ENCODE assay signal across 1 cellular context in the genomic region with DNA sequence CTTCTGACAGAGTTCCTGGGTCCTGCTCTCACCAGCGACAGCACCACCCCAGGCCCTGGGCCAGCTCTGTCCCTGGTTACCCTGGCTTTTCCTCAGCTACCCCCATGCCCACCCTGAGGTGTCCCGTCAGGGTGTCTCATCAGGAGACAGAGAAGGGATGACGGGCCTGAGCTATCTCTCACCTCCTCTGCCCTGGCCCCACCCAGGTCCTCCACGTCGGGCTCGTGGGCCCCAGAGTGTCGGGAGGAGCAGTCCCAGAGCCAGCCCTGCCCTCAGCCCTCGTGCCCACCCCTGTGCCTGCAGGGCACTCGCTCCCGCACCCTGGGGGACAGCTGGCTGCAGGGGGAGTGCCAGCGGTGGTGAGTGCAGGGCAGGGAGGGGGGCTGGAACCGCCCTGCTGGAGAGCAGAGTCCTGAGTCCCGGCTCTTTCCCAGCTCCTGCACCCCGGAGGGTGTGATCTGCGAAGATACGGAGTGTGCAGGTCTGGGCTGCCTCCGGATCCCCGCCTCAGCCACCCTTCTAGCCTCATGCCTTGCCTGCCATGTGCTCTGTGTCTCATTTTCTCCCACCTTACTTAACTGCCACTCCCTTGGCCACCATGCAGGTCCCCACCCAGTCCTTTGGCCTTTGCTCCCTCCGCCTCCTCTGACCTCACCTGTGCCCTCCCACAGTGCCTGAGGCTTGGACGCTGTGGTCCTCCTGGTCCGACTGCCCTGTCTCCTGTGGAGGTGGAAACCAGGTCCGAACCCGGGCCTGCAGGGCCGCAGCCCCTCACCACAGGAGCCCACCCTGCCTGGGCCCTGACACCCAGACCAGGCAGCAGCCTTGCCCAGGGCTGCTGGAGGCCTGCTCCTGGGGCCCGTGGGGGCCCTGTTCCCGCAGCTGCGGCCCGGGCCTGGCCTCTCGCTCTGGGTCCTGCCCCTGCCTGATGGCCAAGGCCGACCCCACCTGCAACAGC.
TF ChIP-seq lines count a peak whose summit lies in the region.

No MANE protein-coding gene starts in this region.

TF ChIP-seq in HepG2, 621 proteins besides CTCF, POLR2A, EP300 and RAD21:
- peak; percentile 53 for TF ChIP-seq IKZF4 (CRISPR knock-in tag; IDR thresholded peaks at IDR 0.05; ENCODE audit: borderline replicate concordance, low read depth, not compliant biosample characterization)
- 0 out of 2 replicates have a peak, but pooled peaks have one; percentile 12 for TF ChIP-seq THAP11 (CRISPR knock-in tag; IDR thresholded peaks at IDR 0.05)
- TF ChIP-seq ZNF30 (CRISPR knock-in tag; IDR thresholded peaks at IDR 0.05): no peak
- TF ChIP-seq, protein P1, sequence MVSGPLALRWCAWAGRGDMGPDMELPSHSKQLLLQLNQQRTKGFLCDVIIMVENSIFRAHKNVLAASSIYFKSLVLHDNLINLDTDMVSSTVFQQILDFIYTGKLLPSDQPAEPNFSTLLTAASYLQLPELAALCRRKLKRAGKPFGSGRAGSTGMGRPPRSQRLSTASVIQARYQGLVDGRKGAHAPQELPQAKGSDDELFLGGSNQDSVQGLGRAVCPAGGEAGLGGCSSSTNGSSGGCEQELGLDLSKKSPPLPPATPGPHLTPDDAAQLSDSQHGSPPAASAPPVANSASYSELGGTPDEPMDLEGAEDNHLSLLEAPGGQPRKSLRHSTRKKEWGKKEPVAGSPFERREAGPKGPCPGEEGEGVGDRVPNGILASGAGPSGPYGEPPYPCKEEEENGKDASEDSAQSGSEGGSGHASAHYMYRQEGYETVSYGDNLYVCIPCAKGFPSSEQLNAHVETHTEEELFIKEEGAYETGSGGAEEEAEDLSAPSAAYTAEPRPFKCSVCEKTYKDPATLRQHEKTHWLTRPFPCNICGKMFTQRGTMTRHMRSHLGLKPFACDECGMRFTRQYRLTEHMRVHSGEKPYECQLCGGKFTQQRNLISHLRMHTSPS (CRISPR knock-in tag; IDR thresholded peaks at IDR 0.05; ENCODE audit: low read depth): peak; percentile 47; the same call in 1 of the 2 replicates
- TF ChIP-seq DMAP1 (CRISPR knock-in tag; IDR thresholded peaks at IDR 0.05): 0 out of 2 replicates have a peak, but pooled peaks have one; percentile 14
- no peak for TF ChIP-seq SMYD3 (CRISPR knock-in tag; IDR thresholded peaks at IDR 0.05)
- TF ChIP-seq SAP130 (CRISPR knock-in tag; IDR thresholded peaks at IDR 0.05; ENCODE audit: low read depth): 0 out of 2 replicates have a peak, but pooled peaks have one; percentile 11
- peak; percentile 75 for TF ChIP-seq HNRNPL (IDR thresholded peaks at IDR 0.05; ENCODE audit: low read depth, low read length)
- peak; percentile 54; the same call in 1 of the 2 replicates for TF ChIP-seq SPEN (CRISPR knock-in tag; IDR thresholded peaks at IDR 0.05; ENCODE audit: low read depth)
- TF ChIP-seq, protein P2, sequence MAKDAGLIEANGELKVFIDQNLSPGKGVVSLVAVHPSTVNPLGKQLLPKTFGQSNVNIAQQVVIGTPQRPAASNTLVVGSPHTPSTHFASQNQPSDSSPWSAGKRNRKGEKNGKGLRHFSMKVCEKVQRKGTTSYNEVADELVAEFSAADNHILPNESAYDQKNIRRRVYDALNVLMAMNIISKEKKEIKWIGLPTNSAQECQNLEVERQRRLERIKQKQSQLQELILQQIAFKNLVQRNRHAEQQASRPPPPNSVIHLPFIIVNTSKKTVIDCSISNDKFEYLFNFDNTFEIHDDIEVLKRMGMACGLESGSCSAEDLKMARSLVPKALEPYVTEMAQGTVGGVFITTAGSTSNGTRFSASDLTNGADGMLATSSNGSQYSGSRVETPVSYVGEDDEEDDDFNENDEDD (CRISPR knock-in tag; IDR thresholded peaks at IDR 0.05; ENCODE audit: borderline replicate concordance): peak; percentile 65; the same call in 1 of the 2 replicates
- TF ChIP-seq LCORL (IDR thresholded peaks at IDR 0.05): no peak
- 0 out of 2 replicates have a peak, but pooled peaks have one; percentile 8 for TF ChIP-seq LCORL (CRISPR knock-in tag; IDR thresholded peaks at IDR 0.05)
- 0 out of 2 replicates have a peak, but pooled peaks have one; percentile 25 for TF ChIP-seq ZNF33B (CRISPR knock-in tag; IDR thresholded peaks at IDR 0.05)
- TF ChIP-seq, protein P3, sequence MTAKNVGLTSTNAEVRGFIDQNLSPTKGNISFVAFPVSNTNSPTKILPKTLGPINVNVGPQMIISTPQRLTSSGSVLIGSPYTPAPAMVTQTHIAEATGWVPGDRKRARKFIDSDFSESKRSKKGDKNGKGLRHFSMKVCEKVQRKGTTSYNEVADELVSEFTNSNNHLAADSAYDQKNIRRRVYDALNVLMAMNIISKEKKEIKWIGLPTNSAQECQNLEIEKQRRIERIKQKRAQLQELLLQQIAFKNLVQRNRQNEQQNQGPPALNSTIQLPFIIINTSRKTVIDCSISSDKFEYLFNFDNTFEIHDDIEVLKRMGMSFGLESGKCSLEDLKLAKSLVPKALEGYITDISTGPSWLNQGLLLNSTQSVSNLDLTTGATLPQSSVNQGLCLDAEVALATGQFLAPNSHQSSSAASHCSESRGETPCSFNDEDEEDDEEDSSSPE (CRISPR knock-in tag; IDR thresholded peaks at IDR 0.05): no peak
- peak; percentile 38; the same call in 1 of the 2 replicates for TF ChIP-seq MTA1 (CRISPR knock-in tag; IDR thresholded peaks at IDR 0.05; ENCODE audit: borderline replicate concordance)
- no peak for TF ChIP-seq ZNF317 (CRISPR knock-in tag; IDR thresholded peaks at IDR 0.05)
- no peak for TF ChIP-seq ZNF136 (CRISPR knock-in tag; IDR thresholded peaks at IDR 0.05; ENCODE audit: low read depth)
- TF ChIP-seq CCDC6 (CRISPR knock-in tag; IDR thresholded peaks at IDR 0.05): 0 out of 2 replicates have a peak, but pooled peaks have one; percentile 13
- no peak for TF ChIP-seq ZNF460 (CRISPR knock-in tag; IDR thresholded peaks at IDR 0.05; ENCODE audit: borderline replicate concordance)
- no peak for TF ChIP-seq PHF21A (CRISPR knock-in tag; IDR thresholded peaks at IDR 0.05)
- peak; percentile 92 for TF ChIP-seq ZFX (CRISPR knock-in tag; IDR thresholded peaks at IDR 0.05; ENCODE audit: low read depth)
- TF ChIP-seq, protein P4, sequence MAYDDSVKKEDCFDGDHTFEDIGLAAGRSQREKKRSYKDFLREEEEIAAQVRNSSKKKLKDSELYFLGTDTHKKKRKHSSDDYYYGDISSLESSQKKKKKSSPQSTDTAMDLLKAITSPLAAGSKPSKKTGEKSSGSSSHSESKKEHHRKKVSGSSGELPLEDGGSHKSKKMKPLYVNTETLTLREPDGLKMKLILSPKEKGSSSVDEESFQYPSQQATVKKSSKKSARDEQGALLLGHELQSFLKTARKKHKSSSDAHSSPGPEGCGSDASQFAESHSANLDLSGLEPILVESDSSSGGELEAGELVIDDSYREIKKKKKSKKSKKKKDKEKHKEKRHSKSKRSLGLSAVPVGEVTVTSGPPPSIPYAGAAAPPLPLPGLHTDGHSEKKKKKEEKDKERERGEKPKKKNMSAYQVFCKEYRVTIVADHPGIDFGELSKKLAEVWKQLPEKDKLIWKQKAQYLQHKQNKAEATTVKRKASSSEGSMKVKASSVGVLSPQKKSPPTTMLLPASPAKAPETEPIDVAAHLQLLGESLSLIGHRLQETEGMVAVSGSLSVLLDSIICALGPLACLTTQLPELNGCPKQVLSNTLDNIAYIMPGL (CRISPR knock-in tag; IDR thresholded peaks at IDR 0.05; ENCODE audit: borderline replicate concordance in 1 of 2, low read depth in 1 of 2): 0 out of 4 replicates have a peak, but pooled peaks of 1 of the 2 experiments have one; percentile 26
- TF ChIP-seq ZNF274 (CRISPR knock-in tag; IDR thresholded peaks at IDR 0.05): 0 out of 2 replicates have a peak, but pooled peaks have one; percentile 49
- TF ChIP-seq, protein P5, sequence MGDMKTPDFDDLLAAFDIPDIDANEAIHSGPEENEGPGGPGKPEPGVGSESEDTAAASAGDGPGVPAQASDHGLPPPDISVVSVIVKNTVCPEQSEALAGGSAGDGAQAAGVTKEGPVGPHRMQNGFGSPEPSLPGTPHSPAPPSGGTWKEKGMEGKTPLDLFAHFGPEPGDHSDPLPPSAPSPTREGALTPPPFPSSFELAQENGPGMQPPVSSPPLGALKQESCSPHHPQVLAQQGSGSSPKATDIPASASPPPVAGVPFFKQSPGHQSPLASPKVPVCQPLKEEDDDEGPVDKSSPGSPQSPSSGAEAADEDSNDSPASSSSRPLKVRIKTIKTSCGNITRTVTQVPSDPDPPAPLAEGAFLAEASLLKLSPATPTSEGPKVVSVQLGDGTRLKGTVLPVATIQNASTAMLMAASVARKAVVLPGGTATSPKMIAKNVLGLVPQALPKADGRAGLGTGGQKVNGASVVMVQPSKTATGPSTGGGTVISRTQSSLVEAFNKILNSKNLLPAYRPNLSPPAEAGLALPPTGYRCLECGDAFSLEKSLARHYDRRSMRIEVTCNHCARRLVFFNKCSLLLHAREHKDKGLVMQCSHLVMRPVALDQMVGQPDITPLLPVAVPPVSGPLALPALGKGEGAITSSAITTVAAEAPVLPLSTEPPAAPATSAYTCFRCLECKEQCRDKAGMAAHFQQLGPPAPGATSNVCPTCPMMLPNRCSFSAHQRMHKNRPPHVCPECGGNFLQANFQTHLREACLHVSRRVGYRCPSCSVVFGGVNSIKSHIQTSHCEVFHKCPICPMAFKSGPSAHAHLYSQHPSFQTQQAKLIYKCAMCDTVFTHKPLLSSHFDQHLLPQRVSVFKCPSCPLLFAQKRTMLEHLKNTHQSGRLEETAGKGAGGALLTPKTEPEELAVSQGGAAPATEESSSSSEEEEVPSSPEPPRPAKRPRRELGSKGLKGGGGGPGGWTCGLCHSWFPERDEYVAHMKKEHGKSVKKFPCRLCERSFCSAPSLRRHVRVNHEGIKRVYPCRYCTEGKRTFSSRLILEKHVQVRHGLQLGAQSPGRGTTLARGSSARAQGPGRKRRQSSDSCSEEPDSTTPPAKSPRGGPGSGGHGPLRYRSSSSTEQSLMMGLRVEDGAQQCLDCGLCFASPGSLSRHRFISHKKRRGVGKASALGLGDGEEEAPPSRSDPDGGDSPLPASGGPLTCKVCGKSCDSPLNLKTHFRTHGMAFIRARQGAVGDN (CRISPR knock-in tag; IDR thresholded peaks at IDR 0.05): peak; percentile 70
- no peak for TF ChIP-seq HOXA3 (CRISPR knock-in tag; IDR thresholded peaks at IDR 0.05)
- TF ChIP-seq, protein P6, sequence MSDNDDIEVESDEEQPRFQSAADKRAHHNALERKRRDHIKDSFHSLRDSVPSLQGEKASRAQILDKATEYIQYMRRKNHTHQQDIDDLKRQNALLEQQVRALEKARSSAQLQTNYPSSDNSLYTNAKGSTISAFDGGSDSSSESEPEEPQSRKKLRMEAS (IDR thresholded peaks at IDR 0.05): peak; percentile 80
- no peak for TF ChIP-seq HNF4A (CRISPR knock-in tag; IDR thresholded peaks at IDR 0.05)
- TF ChIP-seq, protein P7, sequence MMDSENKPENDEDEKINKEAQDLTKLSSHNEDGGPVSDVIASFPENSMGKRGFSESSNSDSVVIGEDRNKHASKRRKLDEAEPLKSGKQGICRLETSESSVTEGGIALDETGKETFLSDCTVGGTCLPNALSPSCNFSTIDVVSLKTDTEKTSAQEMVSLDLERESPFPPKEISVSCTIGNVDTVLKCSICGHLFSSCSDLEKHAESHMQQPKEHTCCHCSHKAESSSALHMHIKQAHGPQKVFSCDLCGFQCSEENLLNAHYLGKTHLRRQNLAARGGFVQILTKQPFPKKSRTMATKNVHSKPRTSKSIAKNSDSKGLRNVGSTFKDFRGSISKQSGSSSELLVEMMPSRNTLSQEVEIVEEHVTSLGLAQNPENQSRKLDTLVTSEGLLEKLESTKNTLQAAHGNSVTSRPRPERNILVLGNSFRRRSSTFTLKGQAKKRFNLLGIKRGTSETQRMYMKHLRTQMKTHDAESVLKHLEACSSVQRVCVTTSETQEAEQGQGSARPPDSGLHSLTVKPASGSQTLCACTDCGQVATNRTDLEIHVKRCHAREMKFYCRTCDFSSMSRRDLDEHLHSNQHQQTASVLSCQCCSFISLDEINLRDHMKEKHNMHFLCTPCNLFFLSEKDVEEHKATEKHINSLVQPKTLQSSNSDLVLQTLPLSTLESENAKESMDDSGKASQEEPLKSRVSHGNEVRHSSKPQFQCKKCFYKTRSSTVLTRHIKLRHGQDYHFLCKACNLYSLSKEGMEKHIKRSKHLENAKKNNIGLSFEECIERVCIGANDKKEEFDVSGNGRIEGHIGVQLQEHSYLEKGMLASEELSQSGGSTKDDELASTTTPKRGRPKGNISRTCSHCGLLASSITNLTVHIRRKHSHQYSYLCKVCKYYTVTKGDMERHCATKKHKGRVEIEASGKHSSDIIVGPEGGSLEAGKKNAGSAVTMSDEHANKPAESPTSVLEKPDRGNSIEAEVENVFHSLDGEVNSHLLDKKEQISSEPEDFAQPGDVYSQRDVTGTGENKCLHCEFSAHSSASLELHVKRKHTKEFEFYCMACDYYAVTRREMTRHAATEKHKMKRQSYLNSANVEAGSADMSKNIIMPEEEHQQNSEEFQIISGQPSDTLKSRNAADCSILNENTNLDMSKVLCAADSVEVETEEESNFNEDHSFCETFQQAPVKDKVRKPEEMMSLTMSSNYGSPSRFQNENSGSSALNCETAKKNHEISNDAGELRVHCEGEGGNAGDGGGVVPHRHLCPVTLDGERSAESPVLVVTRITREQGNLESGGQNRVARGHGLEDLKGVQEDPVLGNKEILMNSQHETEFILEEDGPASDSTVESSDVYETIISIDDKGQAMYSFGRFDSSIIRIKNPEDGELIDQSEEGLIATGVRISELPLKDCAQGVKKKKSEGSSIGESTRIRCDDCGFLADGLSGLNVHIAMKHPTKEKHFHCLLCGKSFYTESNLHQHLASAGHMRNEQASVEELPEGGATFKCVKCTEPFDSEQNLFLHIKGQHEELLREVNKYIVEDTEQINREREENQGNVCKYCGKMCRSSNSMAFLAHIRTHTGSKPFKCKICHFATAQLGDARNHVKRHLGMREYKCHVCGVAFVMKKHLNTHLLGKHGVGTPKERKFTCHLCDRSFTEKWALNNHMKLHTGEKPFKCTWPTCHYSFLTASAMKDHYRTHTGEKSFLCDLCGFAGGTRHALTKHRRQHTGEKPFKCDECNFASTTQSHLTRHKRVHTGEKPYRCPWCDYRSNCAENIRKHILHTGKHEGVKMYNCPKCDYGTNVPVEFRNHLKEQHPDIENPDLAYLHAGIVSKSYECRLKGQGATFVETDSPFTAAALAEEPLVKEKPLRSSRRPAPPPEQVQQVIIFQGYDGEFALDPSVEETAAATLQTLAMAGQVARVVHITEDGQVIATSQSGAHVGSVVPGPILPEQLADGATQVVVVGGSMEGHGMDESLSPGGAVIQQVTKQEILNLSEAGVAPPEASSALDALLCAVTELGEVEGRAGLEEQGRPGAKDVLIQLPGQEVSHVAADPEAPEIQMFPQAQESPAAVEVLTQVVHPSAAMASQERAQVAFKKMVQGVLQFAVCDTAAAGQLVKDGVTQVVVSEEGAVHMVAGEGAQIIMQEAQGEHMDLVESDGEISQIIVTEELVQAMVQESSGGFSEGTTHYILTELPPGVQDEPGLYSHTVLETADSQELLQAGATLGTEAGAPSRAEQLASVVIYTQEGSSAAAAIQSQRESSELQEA (CRISPR knock-in tag; IDR thresholded peaks at IDR 0.05; ENCODE audit: not compliant biosample characterization): peak; percentile 33
- 0 out of 2 replicates have a peak, but pooled peaks have one; percentile 33 for TF ChIP-seq NR2F6 (IDR thresholded peaks at IDR 0.05)
- peak; percentile 60; the same call in 1 of the 2 replicates for TF ChIP-seq NR2F6 (CRISPR knock-in tag; IDR thresholded peaks at IDR 0.05)
- TF ChIP-seq ZFY (CRISPR knock-in tag; IDR thresholded peaks at IDR 0.05): peak; percentile 63; the same call in 1 of the 2 replicates
- TF ChIP-seq ZNF501 (CRISPR knock-in tag; IDR thresholded peaks at IDR 0.05): 0 out of 2 replicates have a peak, but pooled peaks have one; percentile 21
- TF ChIP-seq NR2C2 (CRISPR knock-in tag; IDR thresholded peaks at IDR 0.05; ENCODE audit: borderline replicate concordance): no peak
- 0 out of 2 replicates have a peak, but pooled peaks have one; percentile 13 for TF ChIP-seq ZSCAN25 (CRISPR knock-in tag; IDR thresholded peaks at IDR 0.05)
- 0 out of 2 replicates have a peak, but pooled peaks have one; percentile 46 for TF ChIP-seq ZNF451 (CRISPR knock-in tag; IDR thresholded peaks at IDR 0.05)
